27 cellular contexts compared by ENCODE assay signal in the genomic region with DNA sequence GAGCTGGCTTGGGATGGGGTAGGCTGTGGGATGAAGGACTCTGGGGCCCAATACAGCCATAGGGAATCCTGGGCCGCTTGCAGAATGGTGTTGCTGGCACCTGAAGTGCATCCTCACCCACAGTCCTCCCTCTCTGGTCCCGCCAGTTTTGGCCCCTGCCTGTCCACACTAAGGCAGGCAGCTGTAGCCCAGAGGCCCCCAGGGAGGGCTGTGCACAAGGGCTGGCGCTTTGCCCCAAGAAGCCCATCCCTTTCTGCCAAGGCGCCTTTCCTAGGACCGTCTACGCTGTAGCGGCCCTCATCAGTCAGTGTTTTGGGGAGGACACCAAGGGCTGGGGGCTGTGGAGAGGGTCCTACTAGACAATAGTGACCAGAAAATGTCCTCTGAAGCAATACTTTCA.
"Had no signal": no experiment of that assay in that cellular context is flagged by ENCODE, and none has a peak within 500 bp of the region (broad histone marks: within the 10 kb centered on the region; RNA-seq: fewer than 3 reads in every experiment).

No MANE protein-coding gene starts in this region.

- FAIRE-seq: colon, endometrium, islet of Langerhans, pancreas had no signal

- H3K27me3 Mint-ChIP-seq: activated CD4-positive, alpha-beta memory T cell treated with anti-CD3 and anti-CD28 coated beads, Interleukin-2, amount 10 ng/mL, durations not matched to agents 7 days and 5 days had no signal

- H3K27ac ChIP-seq: gastrocnemius medialis, pancreas, right atrium auricular region, suprapubic skin, tibial artery, WERI-Rb-1 had no signal

- ATAC-seq: activated naive CD8-positive, alpha-beta T cell treated with anti-CD3 and anti-CD28 coated beads, Interleukin-2, amount 50 U/mL, for 24 hours; gastrocnemius medialis; left colon; pancreas; T-helper 17 cell had no signal

- H3K27me3 ChIP-seq: gastrocnemius medialis, pancreas, right atrium auricular region, tibial artery had no signal

- H3K4me3 ChIP-seq: esophagus squamous epithelium, gastrocnemius medialis, pancreas, right atrium auricular region, suprapubic skin, tibial artery had no signal

- H3K4me3 Mint-ChIP-seq: activated CD4-positive, alpha-beta memory T cell treated with anti-CD3 and anti-CD28 coated beads, Interleukin-2, amount 10 ng/mL, durations not matched to agents 7 days and 5 days; activated CD4-positive, alpha-beta T cell treated with anti-CD3 and anti-CD28 coated beads, Interleukin-2, amount 10 ng/mL, durations not matched to agents 7 days and 5 days; activated naive CD4-positive, alpha-beta T cell treated with anti-CD3 and anti-CD28 coated beads, Interleukin-2, amount 50 U/mL, for 24 hours; activated naive CD8-positive, alpha-beta T cell treated with anti-CD3 and anti-CD28 coated beads, Interleukin-2, amount 50 U/mL, for 24 hours; mesothelial cell of epicardium; T-helper 17 cell had no signal

- DNase-seq: activated CD4-positive, alpha-beta memory T cell treated with anti-CD3 and anti-CD28 coated beads, Interleukin-2, amount 10 ng/mL, durations not matched to agents 7 days and 5 days; activated CD4-positive, alpha-beta T cell treated with anti-CD3 and anti-CD28 coated beads, Interleukin-2, amount 10 ng/mL, durations not matched to agents 7 days and 5 days; activated CD4-positive, CD25-positive, alpha-beta regulatory T cell treated with anti-CD3 and anti-CD28 coated beads, Interleukin-2, amount 50 U/mL, for 72 hours; activated naive CD8-positive, alpha-beta T cell treated with anti-CD3 and anti-CD28 coated beads, Interleukin-2, amount 50 U/mL, for 24 hours; activated T-cell treated with anti-CD3 and anti-CD28 coated beads, Interleukin-2, amount 50 U/mL, for 48 hours; amygdala; dermis blood vessel endothelial cell; effector CD4-positive, alpha-beta T cell; esophagus squamous epithelium; gastrocnemius medialis; glutamatergic neuron; left colon; naive B cell; pancreas; stimulated activated naive CD4-positive, alpha-beta T cell; T-helper 17 cell; T1000; WERI-Rb-1 had no signal

- H3K36me3 Mint-ChIP-seq: activated naive CD4-positive, alpha-beta T cell treated with anti-CD3 and anti-CD28 coated beads, Interleukin-2, amount 50 U/mL, for 24 hours; naive B cell had no signal

- H3K4me1 Mint-ChIP-seq: activated CD4-positive, alpha-beta memory T cell treated with anti-CD3 and anti-CD28 coated beads, Interleukin-2, amount 10 ng/mL, durations not matched to agents 7 days and 5 days; activated CD4-positive, alpha-beta T cell treated with anti-CD3 and anti-CD28 coated beads, Interleukin-2, amount 10 ng/mL, durations not matched to agents 7 days and 5 days; activated naive CD4-positive, alpha-beta T cell treated with anti-CD3 and anti-CD28 coated beads, Interleukin-2, amount 50 U/mL, for 24 hours; activated naive CD8-positive, alpha-beta T cell treated with anti-CD3 and anti-CD28 coated beads, Interleukin-2, amount 50 U/mL, for 24 hours; naive B cell had no signal

- H3K36me3 ChIP-seq: esophagus squamous epithelium, gastrocnemius medialis, pancreas, right atrium auricular region, suprapubic skin had no signal

- H3K9me3 ChIP-seq: esophagus squamous epithelium, gastrocnemius medialis, pancreas, right atrium auricular region, suprapubic skin, tibial artery had no signal

- H3K4me1 ChIP-seq: gastrocnemius medialis, pancreas, right atrium auricular region, tibial artery had no signal

- H3K27ac Mint-ChIP-seq: activated CD4-positive, alpha-beta memory T cell treated with anti-CD3 and anti-CD28 coated beads, Interleukin-2, amount 10 ng/mL, durations not matched to agents 7 days and 5 days; activated CD4-positive, alpha-beta T cell treated with anti-CD3 and anti-CD28 coated beads, Interleukin-2, amount 10 ng/mL, durations not matched to agents 7 days and 5 days; activated naive CD4-positive, alpha-beta T cell treated with anti-CD3 and anti-CD28 coated beads, Interleukin-2, amount 50 U/mL, for 24 hours; activated naive CD8-positive, alpha-beta T cell treated with anti-CD3 and anti-CD28 coated beads, Interleukin-2, amount 50 U/mL, for 24 hours; activated T-helper 2 cell treated with anti-CD3 and anti-CD28 coated beads, Interferon-gamma antibody, Interleukin-2, Interleukin-4, amounts not matched to agents 10 μg/mL and 5 μg/mL and 100 μg/mL, durations not matched to agents 14 hours and 24 hours and 36 hours; mesothelial cell of epicardium; naive B cell; T-helper 17 cell had no signal

- H3K9me3 Mint-ChIP-seq: activated CD4-positive, alpha-beta memory T cell treated with anti-CD3 and anti-CD28 coated beads, Interleukin-2, amount 10 ng/mL, durations not matched to agents 7 days and 5 days; activated CD4-positive, alpha-beta T cell treated with anti-CD3 and anti-CD28 coated beads, Interleukin-2, amount 10 ng/mL, durations not matched to agents 7 days and 5 days; activated naive CD4-positive, alpha-beta T cell treated with anti-CD3 and anti-CD28 coated beads, Interleukin-2, amount 50 U/mL, for 24 hours; activated naive CD8-positive, alpha-beta T cell treated with anti-CD3 and anti-CD28 coated beads, Interleukin-2, amount 50 U/mL, for 24 hours; activated T-helper 2 cell treated with anti-CD3 and anti-CD28 coated beads, Interferon-gamma antibody, Interleukin-2, Interleukin-4, amounts not matched to agents 10 μg/mL and 5 μg/mL and 100 μg/mL, durations not matched to agents 14 hours and 24 hours and 36 hours; mesothelial cell of epicardium; naive B cell had no signal
